Comparison of ENCODE assay signal across 9 cellular contexts in the genomic region with DNA sequence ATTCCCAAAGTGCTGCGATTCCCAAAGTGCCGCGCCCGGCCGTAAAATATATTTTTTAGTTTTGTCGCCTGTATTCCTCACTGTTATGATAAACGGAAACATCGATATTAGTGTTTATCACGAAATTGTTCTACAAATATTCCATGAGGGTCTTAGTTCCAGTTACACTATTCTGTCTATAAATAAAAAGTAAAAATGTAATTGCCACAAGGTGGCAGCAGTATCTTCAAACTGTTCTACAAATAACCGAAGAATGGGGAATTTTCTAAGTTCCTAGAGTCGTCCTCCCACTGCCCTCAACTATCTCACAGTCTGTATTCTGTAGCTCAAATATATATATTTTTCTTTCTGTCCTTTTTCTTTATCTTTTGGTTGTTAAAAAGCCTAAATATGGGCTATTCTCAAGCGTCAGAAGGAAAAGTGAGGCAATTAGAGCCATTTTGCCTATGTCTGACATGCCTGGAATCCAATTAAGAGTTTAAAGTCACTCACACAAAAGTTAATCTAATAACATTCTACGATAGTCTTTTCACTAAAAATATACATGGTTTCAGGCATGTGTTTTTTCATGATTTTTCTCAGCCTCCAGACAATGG. TPM values are rescaled to one million over a fixed set of nuclear protein-coding genes. Genes with fewer than 3 reads are reported as not detected.
DNase-seq lines count a peak whose midpoint lies in the region; ATAC-seq, FAIRE-seq and TF ChIP-seq lines count a peak whose summit lies in the region.
"Had no signal": no experiment of that assay in that cellular context is flagged by ENCODE, and none has a peak within 500 bp of the region (broad histone marks: within the 10 kb centered on the region; RNA-seq: fewer than 3 reads in every experiment).

No MANE protein-coding gene starts in this region.

- H3K9me1 ChIP-seq in IMR-90 (ENCODE audit: insufficient read depth, low read length) = no peaks in the 10 kb centered on the region

- TF ChIP-seq EP300 in A549 (IDR thresholded peaks at IDR 0.05) = no peak

- peak; percentile 57 for TF ChIP-seq CTCF in A549 (IDR thresholded peaks at IDR 0.05)
- TF ChIP-seq CTCF in GM12873 (IDR thresholded peaks at IDR 0.05; ENCODE audit: insufficient read depth, low read depth, low read length, missing control alignments) = peak; percentile 20
- TF ChIP-seq CTCF in IMR-90 (conservative IDR thresholded peaks at IDR 0.05; ENCODE audit: low read depth, low read length) = peak; percentile 46
- TF ChIP-seq CTCF in RWPE1 (conservative IDR thresholded peaks at IDR 0.05; ENCODE audit: low read depth) = peak; percentile 53
- TF ChIP-seq CTCF in upper lobe of right lung (IDR thresholded peaks at IDR 0.05) = peak; percentile 50

- no TSS peak for BruUV-seq in IMR-90 (replicated peaks; lab: Mats Ljungman, UMichigan)

- POLR2A ChIA-PET in A549 (lab: Yijun Ruan, JAX) = no interaction called here
- POLR2A ChIA-PET in IMR-90 (lab: Charles Lee; ENCODE audit: unreplicated experiment) = no interaction called here
- POLR2A ChIA-PET in RWPE1 (lab: Yijun Ruan, JAX; ENCODE audit: low non-redundant PET) = no interaction called here

- H3K27me3 ChIP-seq in IMR-90 (ENCODE audit: control insufficient read depth, insufficient read depth, low read length) = no peaks in the 10 kb centered on the region
- peaks cover 6% of the 10 kb centered on the region for H3K27me3 ChIP-seq in upper lobe of right lung

- H4K8ac ChIP-seq in IMR-90 (ENCODE audit: low read depth in 2 of 2, low read length in 2 of 2) = no peak overlapping the region

- H3K4me2 ChIP-seq in A549 (peak overlapping the region; percentile 63), IMR-90 (ENCODE audit: low read depth, low read length) (no peak overlapping the region)

- dilution Hi-C loops in IMR-90 (cut with HindIII; ENCODE audit: low sequenced_read_pairs, unreplicated experiment) = no loop called here

- no peak overlapping the region for H3K23ac ChIP-seq in IMR-90 (ENCODE audit: low read depth, low read length)

- H3K4ac ChIP-seq in IMR-90 (ENCODE audit: low read depth, low read length) = no peak overlapping the region

- no peaks in the 10 kb centered on the region for H3K4me1 ChIP-seq in A549
- H3K4me1 ChIP-seq in IMR-90 (ENCODE audit: control insufficient read depth, insufficient read depth, low read length) = no peaks in the 10 kb centered on the region
- H3K4me1 ChIP-seq in upper lobe of right lung = peaks cover 5% of the 10 kb centered on the region

- in situ Hi-C loops in IMR-90 (cut with MboI; ENCODE audit: low sequenced_read_pairs) = no loop called here

- no peak overlapping the region for H4K91ac ChIP-seq in IMR-90 (ENCODE audit: insufficient read depth, low read depth, low read length)

- ATAC-seq in A549 (peak in 1 of 2 experiments; percentile 73; a peak in 4 of 6 replicates), IMR-90 (ENCODE audit: low read depth) (peak; percentile 67; the same call in 1 of the 2 replicates), upper lobe of right lung (peak; percentile 37), HG02981 (IDR thresholded peaks at IDR 0.05; ENCODE audit: unreplicated experiment) (no peak)

- no peak overlapping the region for H2AK5ac ChIP-seq in IMR-90 (ENCODE audit: low read depth, low read length)

- H2BK120ac ChIP-seq in IMR-90 (ENCODE audit: low read depth, low read length) = no peak overlapping the region

- H3K4me3 ChIP-seq in A549 = no peak overlapping the region
- H3K4me3 ChIP-seq in IMR-90 (ENCODE audit: insufficient read depth, low read depth, low read length) = no peak overlapping the region
- no peak overlapping the region for H3K4me3 ChIP-seq in upper lobe of right lung

- no peak overlapping the region for H2BK5ac ChIP-seq in IMR-90 (ENCODE audit: low read depth, low read length, poor library complexity, severe bottlenecking)

- no peaks in the 10 kb centered on the region for H4K20me1 ChIP-seq in IMR-90 (ENCODE audit: insufficient read depth, low read length)

- H2AK9ac ChIP-seq in IMR-90 (replicated peaks; ENCODE audit: low read depth, low read length, poor library complexity) = no peak overlapping the region

- 13% methylated on average over 13 of the region's 13 CpGs for WGBS in A549 (ENCODE audit: missing lambda C conversion rate)
- WGBS in IMR-90 (ENCODE audit: extremely low coverage in 2 of 2, insufficient read length in 1 of 2), 2 experiments = no CpG with 5 or more reads among the region's 13 CpGs

- no peak for TF ChIP-seq POLR2A in A549 (IDR thresholded peaks at IDR 0.05; ENCODE audit: low read length)
- TF ChIP-seq POLR2A in IMR-90 (IDR thresholded peaks at IDR 0.05; ENCODE audit: low read depth, low read length) = no peak

- no peak overlapping the region for H2BK20ac ChIP-seq in IMR-90 (ENCODE audit: low read depth, low read length)

- CTCF ChIA-PET in A549 (lab: Yijun Ruan, JAX) = interaction anchor here (0.7 to 3.1 kb wide), 7 partner anchors 9 to 72 kb away, joined by 3 to 12 read pairs (median 4); no protein-coding TSS in a partner anchor
- CTCF ChIA-PET in IMR-90 (lab: Yijun Ruan, JAX) = interaction anchor here (1.8 kb wide), 1 partner anchor 65 kb away, joined by 5 read pairs; no protein-coding TSS in a partner anchor
- CTCF ChIA-PET in RWPE1 (lab: Yijun Ruan, JAX) = interaction anchor here (0.6 to 1.2 kb wide), 4 partner anchors 10 to 66 kb away, joined by 3 to 6 read pairs (median 3); no protein-coding TSS in a partner anchor

- no peak overlapping the region for H4K5ac ChIP-seq in IMR-90 (ENCODE audit: low read depth, low read length)

- no peaks in the 10 kb centered on the region for H3K79me1 ChIP-seq in IMR-90 (ENCODE audit: low read depth in 1 of 2, low read length in 2 of 2)

- no peak overlapping the region for H2AFZ ChIP-seq in IMR-90 (replicated peaks; ENCODE audit: low read length, poor library complexity)

- DNase-seq in A549 (ENCODE audit: low read depth in 1 of 2, low spot score in 1 of 2) = peak; percentile 6 to 37
- peak; percentile 36 for DNase-seq in IMR-90
- peak; percentile 8 for DNase-seq in RWPE1 (ENCODE audit: low spot score)
- peak in 1 of 2 donors; percentile 14 for DNase-seq in frontal cortex (ENCODE audit: low spot score in 2 of 2)
- no peak for DNase-seq in upper lobe of right lung
- no peak for DNase-seq in mucosa of gallbladder (ENCODE audit: low spot score)

- H3K18ac ChIP-seq in IMR-90 (ENCODE audit: low read depth, low read length) = no peak overlapping the region

- H3K27ac ChIP-seq in A549 (no peak overlapping the region), IMR-90 (ENCODE audit: insufficient read depth, low read length) (no peak overlapping the region), RWPE1 (no peak overlapping the region), upper lobe of right lung (no peak overlapping the region)

- H3K9ac ChIP-seq in IMR-90 (ENCODE audit: low read depth, low read length) = no peak overlapping the region

- H3K9me3 ChIP-seq in A549 = no peaks in the 10 kb centered on the region
- no peaks in the 10 kb centered on the region for H3K9me3 ChIP-seq in IMR-90 (ENCODE audit: control insufficient read depth, insufficient read depth, low read length)
- H3K9me3 ChIP-seq in upper lobe of right lung = no peaks in the 10 kb centered on the region

- no peak overlapping the region for H3K14ac ChIP-seq in IMR-90 (replicated peaks; ENCODE audit: low read depth, low read length)

- TF ChIP-seq RAD21 in A549 (conservative IDR thresholded peaks at IDR 0.05 in 1 of 2, IDR thresholded peaks at IDR 0.05 in 1 of 2) (peak; percentile 31 to 48; a peak in 3 of 5 replicates), IMR-90 (IDR thresholded peaks at IDR 0.05; ENCODE audit: low read length) (no peak; the same call in 1 of the 2 replicates)

- no peaks in the 10 kb centered on the region for H3K36me3 ChIP-seq in IMR-90 (ENCODE audit: control insufficient read depth, insufficient read depth, low read length)
- H3K36me3 ChIP-seq in upper lobe of right lung = no peaks in the 10 kb centered on the region

- H3K56ac ChIP-seq in IMR-90 (ENCODE audit: extremely low read depth, insufficient read depth, low read length) = no peak overlapping the region

- intact Hi-C loops in IMR-90 (cut with micrococcal nuclease) = loop anchor here (1.0 to 2.0 kb wide), 2 partner anchors 68 to 189 kb away; no protein-coding TSS in a partner anchor
- intact Hi-C loops in upper lobe of right lung (cut with DNase I) = no loop called here

- H2BK15ac ChIP-seq in IMR-90 (ENCODE audit: low read depth, low read length) = no peak overlapping the region

- no peak for FAIRE-seq in A549 (lab: Jason Lieb, UNC)
- peak; percentile 40 for FAIRE-seq in frontal cortex (lab: Jason Lieb, UNC)

TF ChIP-seq in A549, 52 proteins besides CTCF, POLR2A, EP300 and RAD21 (continues in another document):
- TF ChIP-seq TFCP2L1 (CRISPR knock-in tag; IDR thresholded peaks at IDR 0.05) = no peak
- no peak for TF ChIP-seq RNF2 (IDR thresholded peaks at IDR 0.05; ENCODE audit: borderline replicate concordance, low read depth)
- no peak for TF ChIP-seq KDM5A (IDR thresholded peaks at IDR 0.05)
- TF ChIP-seq SMC3 (IDR thresholded peaks at IDR 0.05) = peak; percentile 59
- no peak for TF ChIP-seq FOSB (CRISPR knock-in tag; IDR thresholded peaks at IDR 0.05)

TF ChIP-seq in IMR-90, 13 proteins besides CTCF, POLR2A, EP300 and RAD21:
- TF ChIP-seq SMC3 (IDR thresholded peaks at IDR 0.05; ENCODE audit: low read depth, low read length) (peak; percentile 32; the same call in 1 of the 2 replicates), CHD1 (IDR thresholded peaks at IDR 0.05; ENCODE audit: low read depth, low read length) (no peak)

RNA-seq across cellular contexts. Expression of gene FAM162B, which starts 14.1 kb away (rescaled TPM):
- 0.14 TPM in 1 of 2 replicates, not detected in the other for polyA plus RNA-seq in A549 (2011; rRNA removed)
- polyA plus RNA-seq in A549 (2012; cell fraction: cytosol; rRNA removed) = 0.05 TPM in 2 replicates
- polyA plus RNA-seq in A549 (2012; cell fraction: nucleus; rRNA removed) = 0.06 TPM in 1 of 2 replicates, not detected in the other
- not detected in 3 replicates for polyA plus RNA-seq in A549 (2017; fragmentation: RNase III; extraction: RNeasy Plus Mini Kit Qiagen cat#74134 plus additional on column Dnase treatment)
- polyA minus RNA-seq in A549 (2011; rRNA and poly(A)+ RNA removed) = not detected in 2 replicates
- total RNA-seq in IMR-90 (2012; rRNA removed) = 3.2 and 3.6 TPM in 2 replicates
- polyA plus RNA-seq in IMR-90 (2012; rRNA removed) = 2.9 and 4.0 TPM in 2 replicates
- polyA plus RNA-seq in IMR-90 (2012; cell fraction: cytosol; rRNA removed) = 3.7 and 6.3 TPM in 2 replicates
- 1.4 and 2.6 TPM in 2 replicates for polyA plus RNA-seq in IMR-90 (2012; cell fraction: nucleus; rRNA removed; ENCODE audit: low replicate concordance)
- total RNA-seq in frontal cortex = 1.2 TPM
- 13.2 TPM for total RNA-seq in upper lobe of right lung
- 2.7 TPM for total RNA-seq in mucosa of gallbladder

RNA-seq across cellular contexts. Expression of gene GPRC6A, which starts 49.2 kb away (rescaled TPM):
- polyA plus RNA-seq in A549 (2011; rRNA removed) (not detected in 2 replicates), A549 (2017; fragmentation: RNase III; extraction: RNeasy Plus Mini Kit Qiagen cat#74134 plus additional on column Dnase treatment) (not detected in 3 replicates), IMR-90 (2012; rRNA removed) (not detected in 2 replicates)
- not detected in 2 replicates for polyA plus RNA-seq in A549 (2012; cell fraction: cytosol; rRNA removed)
- not detected in 2 replicates for polyA plus RNA-seq in A549 (2012; cell fraction: nucleus; rRNA removed)
- polyA minus RNA-seq in A549 (2011; rRNA and poly(A)+ RNA removed) = not detected in 2 replicates
- total RNA-seq in IMR-90 (2012; rRNA removed) (not detected in 2 replicates), frontal cortex (not detected), upper lobe of right lung (not detected), mucosa of gallbladder (not detected)
- polyA plus RNA-seq in IMR-90 (2012; cell fraction: cytosol; rRNA removed) = not detected in 2 replicates
- not detected in 2 replicates for polyA plus RNA-seq in IMR-90 (2012; cell fraction: nucleus; rRNA removed; ENCODE audit: low replicate concordance)
- total RNA-seq: dermis microvascular lymphatic vessel endothelial cell had no signal

Comparison
In these comparisons a context has a peak if more than half of its experiments do, and no peak if none do; other contexts are left out.
1. DNase-seq: peak in A549 (2 of 2), IMR-90 (single experiment) and RWPE1 (single experiment); none in upper lobe of right lung (single experiment) and mucosa of gallbladder (single experiment).
2. Peak in every context shown above with its lines, with median percentiles within 50 percentile points of each other: CTCF ChIP-seq.